In the genomic region with DNA sequence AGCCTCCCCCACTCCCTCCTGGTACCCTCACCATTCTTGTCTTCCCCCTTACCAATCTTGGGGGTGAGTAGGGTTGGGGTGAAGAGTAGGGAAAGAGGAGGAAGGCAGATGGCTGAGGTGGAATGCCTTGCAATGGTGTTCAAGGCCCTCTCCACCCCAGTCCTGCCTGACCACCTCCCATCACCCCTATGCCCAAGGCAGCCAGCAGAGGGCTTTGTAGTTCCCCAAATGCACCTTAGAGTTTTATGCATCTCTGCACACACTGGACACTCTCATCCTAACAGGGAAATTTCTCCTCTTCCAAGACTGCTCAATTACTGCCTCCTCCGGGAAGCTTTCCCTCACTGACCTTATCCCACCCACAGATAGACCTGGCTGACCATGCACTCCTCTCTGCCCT, we compare ENCODE assay signal across 1 cellular context.
TF ChIP-seq lines count a peak whose summit lies in the region.

No MANE protein-coding gene starts in this region.

TF ChIP-seq in endothelial cell of umbilical vein, 7 proteins besides CTCF, POLR2A, EP300 and RAD21:
- TF ChIP-seq JUN (IDR thresholded peaks at IDR 0.05; ENCODE audit: borderline replicate concordance, insufficient read depth, insufficient read length, low read depth): no peak
- no peak for TF ChIP-seq MYC (IDR thresholded peaks at IDR 0.05; ENCODE audit: low read depth, low read length)
- TF ChIP-seq GATA2 (IDR thresholded peaks at IDR 0.05; ENCODE audit: insufficient read depth, insufficient read length, low read depth, low read length): no peak
- no peak for TF ChIP-seq POLR2AphosphoS5 (IDR thresholded peaks at IDR 0.05; ENCODE audit: insufficient read depth, low read depth, low read length)
- TF ChIP-seq EZH2 (IDR thresholded peaks at IDR 0.05; ENCODE audit: borderline replicate concordance, low read depth, low read length, severe bottlenecking): no peak
- TF ChIP-seq FOS (IDR thresholded peaks at IDR 0.05; ENCODE audit: borderline replicate concordance, insufficient read depth, low read length): no peak
- TF ChIP-seq, protein P1, sequence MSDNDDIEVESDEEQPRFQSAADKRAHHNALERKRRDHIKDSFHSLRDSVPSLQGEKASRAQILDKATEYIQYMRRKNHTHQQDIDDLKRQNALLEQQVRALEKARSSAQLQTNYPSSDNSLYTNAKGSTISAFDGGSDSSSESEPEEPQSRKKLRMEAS (IDR thresholded peaks at IDR 0.05; ENCODE audit: insufficient read depth, insufficient read length): no peak
